ENCODE assay signal across 24 cellular contexts in the genomic region with DNA sequence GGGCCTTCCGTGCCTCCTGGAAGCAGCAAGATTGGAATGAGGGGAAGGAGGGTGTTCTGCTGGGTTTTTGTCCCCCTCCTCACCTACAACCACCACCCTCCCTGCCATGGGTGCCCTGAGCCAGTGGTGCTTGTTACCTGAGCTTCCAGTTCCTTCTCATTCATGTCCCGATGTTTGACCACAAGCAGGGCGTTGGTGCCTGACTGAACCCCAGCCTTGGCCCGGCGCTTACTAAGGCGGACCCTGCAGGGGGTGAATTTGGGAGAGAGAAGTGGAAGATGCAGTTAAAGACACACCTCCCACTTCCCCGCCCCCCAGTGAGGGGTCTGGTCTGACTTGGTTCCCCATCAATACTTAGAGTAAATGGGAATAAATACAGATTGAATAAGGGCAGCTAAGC. TPM values are rescaled to one million over a fixed set of nuclear protein-coding genes. Genes with fewer than 3 reads are reported as not detected.
DNase-seq lines count a peak whose midpoint lies in the region; ATAC-seq and TF ChIP-seq lines count a peak whose summit lies in the region.
"Had no signal": no experiment of that assay in that cellular context is flagged by ENCODE, and none has a peak within 500 bp of the region (broad histone marks: within the 10 kb centered on the region; RNA-seq: fewer than 3 reads in every experiment).

No MANE protein-coding gene starts in this region.

- H3K4me3 Mint-ChIP-seq in activated CD8-positive, alpha-beta T cell treated with anti-CD3 and anti-CD28 coated beads for 36 hours: no peak overlapping the region
- H3K4me3 Mint-ChIP-seq in activated CD8-positive, alpha-beta T cell treated with anti-CD3 and anti-CD28 coated beads, Interleukin-2, amount 10 ng/mL, durations not matched to agents 7 days and 5 days: no peak overlapping the region
- H3K4me3 Mint-ChIP-seq in Caco-2 (ENCODE audit: unreplicated experiment) (no peak overlapping the region), nephron (peak overlapping the region in 2 of 3 experiments; percentile 25 to 64)
- H3K4me3 Mint-ChIP-seq: T-cell had no signal

- H3K36me3 ChIP-seq in Caco-2 (ENCODE audit: control insufficient read depth, insufficient read depth, low read length) (peaks cover 15% of the 10 kb centered on the region), adipocyte (ENCODE audit: control insufficient read depth, insufficient read depth, low read length, severe bottlenecking) (peaks cover 75% of the 10 kb centered on the region), hepatocyte (replicated peaks; ENCODE audit: insufficient read depth, low read depth) (no peaks in the 10 kb centered on the region)

- no peak for DNase-seq in activated CD8-positive, alpha-beta T cell treated with anti-CD3 and anti-CD28 coated beads for 36 hours
- DNase-seq in activated CD8-positive, alpha-beta T cell treated with anti-CD3 and anti-CD28 coated beads, Interleukin-2, amount 10 ng/mL, durations not matched to agents 7 days and 5 days: no peak
- DNase-seq in Caco-2 (no peak), adipocyte (ENCODE audit: low read depth) (no peak), hepatocyte (ENCODE audit: low spot score) (no peak)
- no peak for DNase-seq in stimulated activated CD8-positive, alpha-beta memory T cell treated with anti-CD3 and anti-CD28 coated beads, Interleukin-4, amount 100 ng/mL, for 48 hours
- DNase-seq: activated CD4-positive, alpha-beta T cell treated with anti-CD3 and anti-CD28 coated beads for 1 hour; activated CD8-positive, alpha-beta memory T cell treated with anti-CD3 and anti-CD28 coated beads for 24 hours; activated T-cell treated with anti-CD3 and anti-CD28 coated beads, Interleukin-2, amount 50 U/mL, for 1 hour; DMS53; foreskin keratinocyte; NCI-H1417; NCI-H2029 treated with DMSO at 0.1 percent for 48 hours; NCI-H2227 treated with DMSO at 0.1 percent for 48 hours; NCI-H69; Peyer's patch; stimulated activated CD4-positive, alpha-beta T cell treated with anti-CD3 and anti-CD28 coated beads, Interleukin-15, amount 100 ng/mL, for 24 hours; T-cell; tibial artery had no signal

- POLR2A ChIA-PET in activated CD8-positive, alpha-beta T cell treated with anti-CD3 and anti-CD28 coated beads for 36 hours (lab: Charles Lee): no interaction called here
- POLR2A ChIA-PET in activated CD8-positive, alpha-beta T cell treated with anti-CD3 and anti-CD28 coated beads, Interleukin-2, amount 10 ng/mL, durations not matched to agents 7 days and 5 days (lab: Charles Lee): no interaction called here
- POLR2A ChIA-PET in Caco-2 (lab: Charles Lee): no interaction called here

- H2AFZ ChIP-seq in hepatocyte: no peak overlapping the region

- peak overlapping the region; percentile 26 for H3K9ac ChIP-seq in adipocyte (ENCODE audit: low read length)

- H3K4me2 ChIP-seq in hepatocyte: no peak overlapping the region

- 94% methylated on average over 7 of the region's 7 CpGs for WGBS in hepatocyte (ENCODE audit: low lambda C conversion rate, missing lambda C conversion rate)

- H3K79me2 ChIP-seq in hepatocyte: peaks cover 16% of the 10 kb centered on the region

- H3K9me3 Mint-ChIP-seq in activated CD8-positive, alpha-beta T cell treated with anti-CD3 and anti-CD28 coated beads for 36 hours: no peaks in the 10 kb centered on the region
- H3K9me3 Mint-ChIP-seq in activated CD8-positive, alpha-beta T cell treated with anti-CD3 and anti-CD28 coated beads, Interleukin-2, amount 10 ng/mL, durations not matched to agents 7 days and 5 days (ENCODE audit: insufficient read depth): no peaks in the 10 kb centered on the region
- H3K9me3 Mint-ChIP-seq in Caco-2 (ENCODE audit: unreplicated experiment) (no peaks in the 10 kb centered on the region), nephron (no peaks in the 10 kb centered on the region)
- H3K9me3 Mint-ChIP-seq: T-cell had no signal

- ATAC-seq in activated CD8-positive, alpha-beta T cell treated with anti-CD3 and anti-CD28 coated beads for 36 hours: no peak
- no peak for ATAC-seq in activated CD8-positive, alpha-beta T cell treated with anti-CD3 and anti-CD28 coated beads, Interleukin-2, amount 10 ng/mL, durations not matched to agents 7 days and 5 days
- ATAC-seq in SK-N-SH treated with all-trans-retinoic acid at 6 μM for 48 hours: no peak
- ATAC-seq: foreskin keratinocyte, T-cell had no signal

- H3K27ac ChIP-seq in hepatocyte: no peak overlapping the region
- H3K27ac ChIP-seq: esophagus muscularis mucosa, foreskin keratinocyte, Peyer's patch, SJSA1, tibial artery had no signal

- H3K36me3 Mint-ChIP-seq in activated CD8-positive, alpha-beta T cell treated with anti-CD3 and anti-CD28 coated beads for 36 hours (ENCODE audit: low read depth): peaks cover 26% of the 10 kb centered on the region
- peaks cover 50% of the 10 kb centered on the region for H3K36me3 Mint-ChIP-seq in activated CD8-positive, alpha-beta T cell treated with anti-CD3 and anti-CD28 coated beads, Interleukin-2, amount 10 ng/mL, durations not matched to agents 7 days and 5 days (ENCODE audit: low read depth)
- H3K36me3 Mint-ChIP-seq in Caco-2 (ENCODE audit: insufficient read depth, unreplicated experiment) (peaks cover 77% of the 10 kb centered on the region), nephron (ENCODE audit: low read depth) (peaks cover 66% of the 10 kb centered on the region)

- no peaks in the 10 kb centered on the region for H3K9me2 ChIP-seq in hepatocyte (replicated peaks; ENCODE audit: insufficient read depth)

- H3K27me3 ChIP-seq in Caco-2 (replicated peaks; ENCODE audit: control insufficient read depth, insufficient read depth, low read length) (no peaks in the 10 kb centered on the region), adipocyte (replicated peaks; ENCODE audit: control insufficient read depth, insufficient read depth, low read length) (no peaks in the 10 kb centered on the region), hepatocyte (no peaks in the 10 kb centered on the region)
- H3K27me3 ChIP-seq: esophagus muscularis mucosa, foreskin keratinocyte, Peyer's patch, SJSA1, tibial artery had no signal

- H3K27ac Mint-ChIP-seq in activated CD8-positive, alpha-beta T cell treated with anti-CD3 and anti-CD28 coated beads for 36 hours: peak overlapping the region; percentile 2
- no peak overlapping the region for H3K27ac Mint-ChIP-seq in activated CD8-positive, alpha-beta T cell treated with anti-CD3 and anti-CD28 coated beads, Interleukin-2, amount 10 ng/mL, durations not matched to agents 7 days and 5 days
- H3K27ac Mint-ChIP-seq in Caco-2 (ENCODE audit: unreplicated experiment) (peak overlapping the region; percentile 6), nephron (peak overlapping the region in 1 of 3 experiments; percentile 13)

- CTCF ChIA-PET in activated CD8-positive, alpha-beta T cell treated with anti-CD3 and anti-CD28 coated beads for 36 hours (lab: Charles Lee): interaction anchor here (0.6 kb wide), 1 partner anchor 13 kb away, joined by 3 read pairs; no protein-coding TSS in a partner anchor
- CTCF ChIA-PET in activated CD8-positive, alpha-beta T cell treated with anti-CD3 and anti-CD28 coated beads, Interleukin-2, amount 10 ng/mL, durations not matched to agents 7 days and 5 days (lab: Charles Lee): no interaction called here
- CTCF ChIA-PET in Caco-2 (lab: Charles Lee): interaction anchor here (0.6 kb wide), 1 partner anchor 44 kb away, joined by 4 read pairs; a partner anchor contains a TSS

- intact Hi-C loops in activated CD8-positive, alpha-beta T cell treated with anti-CD3 and anti-CD28 coated beads for 36 hours (cut with micrococcal nuclease): no loop called here
- intact Hi-C loops in Caco-2 (cut with micrococcal nuclease; ENCODE audit: unreplicated experiment): no loop called here

- H3K9me3 ChIP-seq in Caco-2 (no peaks in the 10 kb centered on the region), adipocyte (ENCODE audit: control insufficient read depth, low read length) (no peaks in the 10 kb centered on the region), hepatocyte (ENCODE audit: low read depth) (no peaks in the 10 kb centered on the region)
- H3K9me3 ChIP-seq: esophagus muscularis mucosa, HAP-1, Peyer's patch, SJSA1, tibial artery had no signal

- no TSS peak for BruUV-seq in Caco-2 (replicated peaks; lab: Mats Ljungman, UMichigan)

- TF ChIP-seq CTCF in activated CD8-positive, alpha-beta T cell treated with anti-CD3 and anti-CD28 coated beads for 36 hours (IDR thresholded peaks at IDR 0.05): no peak
- TF ChIP-seq CTCF in Caco-2 (IDR thresholded peaks at IDR 0.05; ENCODE audit: insufficient read depth in 1 of 2, low read depth in 1 of 2, low read length in 1 of 2, severe bottlenecking in 1 of 2, unreplicated experiment in 1 of 2) (no peak), nephron (IDR thresholded peaks at IDR 0.05; ENCODE audit: unreplicated experiment in 3 of 3) (no peak), hepatocyte (IDR thresholded peaks at IDR 0.05; ENCODE audit: poor library complexity) (no peak)

- H3K27me3 Mint-ChIP-seq in activated CD8-positive, alpha-beta T cell treated with anti-CD3 and anti-CD28 coated beads for 36 hours: no peaks in the 10 kb centered on the region
- no peaks in the 10 kb centered on the region for H3K27me3 Mint-ChIP-seq in activated CD8-positive, alpha-beta T cell treated with anti-CD3 and anti-CD28 coated beads, Interleukin-2, amount 10 ng/mL, durations not matched to agents 7 days and 5 days (ENCODE audit: low read depth)
- H3K27me3 Mint-ChIP-seq in Caco-2 (ENCODE audit: insufficient read depth, unreplicated experiment) (no peaks in the 10 kb centered on the region), nephron (ENCODE audit: low read depth) (no peaks in the 10 kb centered on the region)
- H3K27me3 Mint-ChIP-seq: T-cell had no signal

- H4K20me1 ChIP-seq in hepatocyte (ENCODE audit: insufficient read depth, poor library complexity, severe bottlenecking): no peaks in the 10 kb centered on the region

- H3K4me1 ChIP-seq in Caco-2: peaks cover 6% of the 10 kb centered on the region; the same call in 1 of the 2 replicates
- H3K4me1 ChIP-seq in adipocyte (ENCODE audit: control insufficient read depth, insufficient read depth, low read length): peaks cover 19% of the 10 kb centered on the region
- peaks cover 6% of the 10 kb centered on the region for H3K4me1 ChIP-seq in hepatocyte (ENCODE audit: insufficient read depth)
- H3K4me1 ChIP-seq: foreskin keratinocyte, HAP-1 had no signal

- H3K4me1 Mint-ChIP-seq in activated CD8-positive, alpha-beta T cell treated with anti-CD3 and anti-CD28 coated beads for 36 hours (ENCODE audit: low read depth): peaks cover 16% of the 10 kb centered on the region
- H3K4me1 Mint-ChIP-seq in activated CD8-positive, alpha-beta T cell treated with anti-CD3 and anti-CD28 coated beads, Interleukin-2, amount 10 ng/mL, durations not matched to agents 7 days and 5 days (ENCODE audit: low read depth): peaks cover 28% of the 10 kb centered on the region
- H3K4me1 Mint-ChIP-seq in Caco-2 (ENCODE audit: low read depth, unreplicated experiment) (peaks cover 25% of the 10 kb centered on the region), nephron (peaks cover 13% of the 10 kb centered on the region)

- H3K4me3 ChIP-seq in Caco-2 (ENCODE audit: low read depth, low read length) (no peak overlapping the region), adipocyte (ENCODE audit: low read length) (no peak overlapping the region), hepatocyte (no peak overlapping the region)
- H3K4me3 ChIP-seq: esophagus muscularis mucosa, HAP-1, Peyer's patch, SJSA1, tibial artery had no signal

RNA-seq across cellular contexts. Expression of a gene that starts 4.3 kb away (rescaled TPM):
- total RNA-seq in activated CD8-positive, alpha-beta T cell treated with anti-CD3 and anti-CD28 coated beads for 36 hours: 10 to 100 TPM; 35.5 to 36.5 TPM
- 10 to 100 TPM; 48.2 to 48.9 TPM for total RNA-seq in activated CD8-positive, alpha-beta T cell treated with anti-CD3 and anti-CD28 coated beads, Interleukin-2, amount 10 ng/mL, durations not matched to agents 7 days and 5 days
- 57.9 and 59.0 TPM in 2 replicates for total RNA-seq in Caco-2 (2022)
- total RNA-seq in hepatocyte: 30.4 and 42.5 TPM in 2 replicates
- polyA plus RNA-seq in hepatocyte: 53.5 and 54.4 TPM in 2 replicates

RNA-seq across cellular contexts. Expression of a gene that starts 4.6 kb away (rescaled TPM):
- total RNA-seq in activated CD8-positive, alpha-beta T cell treated with anti-CD3 and anti-CD28 coated beads for 36 hours: 10 to 100 TPM; 19.5 to 19.8 TPM
- 10 to 100 TPM; 32.6 to 39.3 TPM for total RNA-seq in activated CD8-positive, alpha-beta T cell treated with anti-CD3 and anti-CD28 coated beads, Interleukin-2, amount 10 ng/mL, durations not matched to agents 7 days and 5 days
- total RNA-seq in Caco-2 (2022) (50.3 and 50.8 TPM in 2 replicates), hepatocyte (18.9 and 21.4 TPM in 2 replicates)
- polyA plus RNA-seq in hepatocyte: 27.9 and 38.6 TPM in 2 replicates

RNA-seq across cellular contexts. Expression of a gene that starts 20.1 kb away (rescaled TPM):
- 10 to 100 TPM; 74.6 to 80.3 TPM for total RNA-seq in activated CD8-positive, alpha-beta T cell treated with anti-CD3 and anti-CD28 coated beads for 36 hours
- total RNA-seq in activated CD8-positive, alpha-beta T cell treated with anti-CD3 and anti-CD28 coated beads, Interleukin-2, amount 10 ng/mL, durations not matched to agents 7 days and 5 days: 10 to 100 TPM; 72.4 to 91.4 TPM
- total RNA-seq in Caco-2 (2022) (25.8 and 29.7 TPM in 2 replicates), hepatocyte (72.9 and 95.8 TPM in 2 replicates)
- polyA plus RNA-seq in hepatocyte: 1,034 and 1,087 TPM in 2 replicates

RNA-seq across cellular contexts. Expression of a gene that starts 25.9 kb away (rescaled TPM):
- total RNA-seq in activated CD8-positive, alpha-beta T cell treated with anti-CD3 and anti-CD28 coated beads for 36 hours: 10 to 100 TPM; 35.9 to 42.8 TPM
- total RNA-seq in activated CD8-positive, alpha-beta T cell treated with anti-CD3 and anti-CD28 coated beads, Interleukin-2, amount 10 ng/mL, durations not matched to agents 7 days and 5 days: 10 to 100 TPM; 64.4 to 68.5 TPM
- total RNA-seq in Caco-2 (2022) (49.8 and 64.1 TPM in 2 replicates), hepatocyte (17.7 and 25.3 TPM in 2 replicates)
- polyA plus RNA-seq in hepatocyte: 34.0 and 44.0 TPM in 2 replicates

RNA-seq across cellular contexts. Expression of a gene that starts 44.3 kb away (rescaled TPM):
- total RNA-seq in activated CD8-positive, alpha-beta T cell treated with anti-CD3 and anti-CD28 coated beads for 36 hours: 10 to 100 TPM; 35.5 to 37.1 TPM
- 10 to 100 TPM; 43.7 to 44.5 TPM for total RNA-seq in activated CD8-positive, alpha-beta T cell treated with anti-CD3 and anti-CD28 coated beads, Interleukin-2, amount 10 ng/mL, durations not matched to agents 7 days and 5 days
- total RNA-seq in Caco-2 (2022): 132 and 147 TPM in 2 replicates
- 39.2 and 54.8 TPM in 2 replicates for total RNA-seq in hepatocyte
- polyA plus RNA-seq in hepatocyte: 61.0 and 66.5 TPM in 2 replicates

Comparison
In these comparisons a context has a peak if more than half of its experiments do, and no peak if none do; other contexts are left out.
1. H3K4me3 Mint-ChIP-seq: peak in nephron (2 of 3); none in activated CD8-positive, alpha-beta T cell treated with anti-CD3 and anti-CD28 coated beads for 36 hours (single experiment), activated CD8-positive, alpha-beta T cell treated with anti-CD3 and anti-CD28 coated beads, Interleukin-2, amount 10 ng/mL, durations not matched to agents 7 days and 5 days (single experiment) and Caco-2 (single experiment).